In the genomic region with DNA sequence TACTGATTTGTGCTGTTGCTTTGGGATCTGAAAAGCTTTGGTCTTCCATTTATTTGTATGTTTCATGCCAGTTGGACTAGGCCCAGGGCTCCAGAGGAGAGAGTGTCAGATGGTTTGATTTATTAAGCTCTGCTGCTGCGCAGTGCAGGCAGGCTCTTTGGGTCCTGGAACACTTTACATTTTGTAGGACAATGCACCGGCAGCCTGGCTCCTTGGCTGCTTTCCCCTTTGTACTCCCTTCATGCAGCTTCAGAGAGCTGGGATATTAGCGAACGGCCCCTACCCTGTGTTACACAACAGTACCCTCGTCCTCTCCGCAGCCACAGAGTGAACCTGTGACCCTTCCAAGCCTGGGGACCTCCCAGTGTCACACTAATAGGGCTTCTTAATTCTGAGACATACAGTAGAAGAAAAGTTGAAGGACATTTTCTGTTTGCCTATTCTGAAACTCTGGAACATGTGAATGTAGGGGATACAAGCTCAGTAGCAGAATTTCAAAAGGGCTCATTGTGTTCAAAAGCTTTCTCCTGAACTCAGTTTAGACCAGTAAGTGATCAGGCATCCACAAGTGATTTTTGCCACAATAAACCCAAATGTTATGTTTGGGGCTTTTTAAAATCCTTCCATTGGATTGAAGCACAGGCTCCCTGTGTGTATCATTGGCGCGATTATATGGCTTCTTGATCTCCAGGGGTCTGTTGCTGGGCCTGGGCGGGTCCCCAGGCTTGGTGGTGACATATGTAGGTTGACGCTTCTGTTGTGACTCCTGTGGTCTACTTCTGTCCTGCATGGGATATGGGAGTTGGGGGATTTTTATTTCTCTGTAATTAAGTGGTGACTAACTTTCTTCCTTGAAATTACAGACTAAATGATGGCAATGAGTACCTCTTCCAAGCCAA, we compare ENCODE assay signal across 9 cellular contexts. TPM values are rescaled to one million over a fixed set of nuclear protein-coding genes. Genes with fewer than 3 reads are reported as not detected.
DNase-seq lines count a peak whose midpoint lies in the region; ATAC-seq and TF ChIP-seq lines count a peak whose summit lies in the region.
"Had no signal": no experiment of that assay in that cellular context is flagged by ENCODE, and none has a peak within 500 bp of the region (broad histone marks: within the 10 kb centered on the region; RNA-seq: fewer than 3 reads in every experiment).

No MANE protein-coding gene starts in this region.

- peak; percentile 71 for DNase-seq in A172 (ENCODE audit: low spot score)
- peak; percentile 74 for DNase-seq in fibroblast of pulmonary artery (ENCODE audit: low read depth)
- no peak for DNase-seq in NCI-H526 (lab: John Stamatoyannopoulos, UW)
- no peak for DNase-seq in iPS-NIHi11 (ENCODE audit: low spot score)
- no peak for DNase-seq in NCI-H2081 treated with DMSO at 0.1 percent for 48 hours (lab: John Stamatoyannopoulos, UW)

- no peaks in the 10 kb centered on the region for H3K9me3 Mint-ChIP-seq in nephron

- peak overlapping the region; percentile 75 to 97 (median 92) for H3K27ac Mint-ChIP-seq in nephron

- H3K4me1 Mint-ChIP-seq in nephron = peaks cover 38% of the 10 kb centered on the region

- H3K4me3 Mint-ChIP-seq in nephron = peak overlapping the region in 2 of 3 experiments; percentile 1 to 41

- TF ChIP-seq CTCF in fibroblast of pulmonary artery (IDR thresholded peaks at IDR 0.05; ENCODE audit: low read length, missing control alignments) (no peak), nephron (IDR thresholded peaks at IDR 0.05; ENCODE audit: unreplicated experiment in 3 of 3) (no peak)

- H3K27me3 Mint-ChIP-seq in nephron (ENCODE audit: low read depth) = no peaks in the 10 kb centered on the region
- H3K27me3 Mint-ChIP-seq: progenitor cell of endocrine pancreas had no signal

- peak; percentile 62 for ATAC-seq in SK-N-SH treated with all-trans-retinoic acid at 6 μM for 48 hours
- no peak for ATAC-seq in GM18502 (IDR thresholded peaks at IDR 0.05; ENCODE audit: poor library complexity, unreplicated experiment)

- no peak overlapping the region for H3K4me3 ChIP-seq in fibroblast of pulmonary artery (replicated peaks; ENCODE audit: low read depth, low read length)

- H3K36me3 Mint-ChIP-seq in nephron (ENCODE audit: low read depth) = peaks cover 95% of the 10 kb centered on the region

TF ChIP-seq in SK-N-SH treated with all-trans-retinoic acid at 6 μM for 48 hours, 23 proteins besides CTCF, POLR2A, EP300 and RAD21:
- TF ChIP-seq TOX (CRISPR knock-in tag; IDR thresholded peaks at IDR 0.05; ENCODE audit: borderline replicate concordance) (0 out of 2 replicates have a peak, but pooled peaks have one; percentile 13), ZNF8 (CRISPR knock-in tag; IDR thresholded peaks at IDR 0.05) (no peak), ESRRG (CRISPR knock-in tag; IDR thresholded peaks at IDR 0.05) (no peak), ZNF565 (CRISPR knock-in tag; conservative IDR thresholded peaks at IDR 0.05; ENCODE audit: low read depth) (no peak), PATZ1 (CRISPR knock-in tag; IDR thresholded peaks at IDR 0.05; ENCODE audit: borderline replicate concordance) (no peak), ZC3H10 (CRISPR knock-in tag; IDR thresholded peaks at IDR 0.05) (no peak)

RNA-seq across cellular contexts. Expression of gene EML6, which starts 56.5 kb away (rescaled TPM):
- total RNA-seq in A172 (2014; rRNA removed; shearing (Covaris generic)) = 0.67 and 5.1 TPM in 2 replicates

Comparison
In these comparisons a context has a peak if more than half of its experiments do, and no peak if none do; other contexts are left out.
1. DNase-seq: peak in A172 (single experiment) and fibroblast of pulmonary artery (single experiment); none in NCI-H526 (0 of 2), iPS-NIHi11 (single experiment) and NCI-H2081 treated with DMSO at 0.1 percent for 48 hours (single experiment).